ENCODE assay signal across 24 cellular contexts in the genomic region with DNA sequence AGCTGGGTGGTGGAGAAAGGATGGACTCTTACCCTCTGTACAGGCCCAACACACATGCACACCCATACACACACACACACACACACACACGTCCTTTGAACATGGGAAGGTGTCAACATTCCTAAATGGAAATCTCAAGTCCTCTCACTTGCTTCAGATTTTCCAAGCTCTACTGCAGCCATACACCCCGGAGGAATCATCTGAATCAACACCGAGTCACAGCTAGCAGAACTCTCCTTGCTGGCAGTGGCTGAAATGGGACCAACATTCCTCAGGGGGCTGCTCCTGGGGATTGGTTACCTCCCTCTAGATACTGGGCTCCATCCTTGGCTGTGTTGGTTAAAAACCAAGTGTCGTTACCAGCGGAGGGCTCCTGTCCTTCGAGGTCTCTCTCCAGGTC.
"Had no signal": no experiment of that assay in that cellular context is flagged by ENCODE, and none has a peak within 500 bp of the region (broad histone marks: within the 10 kb centered on the region; RNA-seq: fewer than 3 reads in every experiment).

No MANE protein-coding gene starts in this region.

- H3K27me3 ChIP-seq: dorsolateral prefrontal cortex, left lung, tibial artery, uterus had no signal

- H3K27ac ChIP-seq: dorsolateral prefrontal cortex, left lung, tibial artery, uterus had no signal

- ATAC-seq: activated CD8-positive, alpha-beta T cell treated with anti-CD3 and anti-CD28 coated beads for 36 hours; activated T-helper 17 cell treated with anti-CD3 and anti-CD28 coated beads, Interleukin-2, amount 50 U/mL, for 72 hours; left lung; stimulated activated naive CD8-positive, alpha-beta T cell treated with anti-CD3 and anti-CD28 coated beads, Interleukin-15, Interleukin-2, amounts not matched to agents 100 U/mL and 50 U/mL, for 24 hours had no signal

- H3K4me3 ChIP-seq: dorsolateral prefrontal cortex, left lung, tibial artery, uterus had no signal

- FAIRE-seq: TTC549 had no signal

- DNase-seq: activated CD4-positive, alpha-beta T cell treated with anti-CD3 and anti-CD28 coated beads, Interleukin-2, amount 10 ng/mL, durations not matched to agents 24 days and 14 days; activated CD4-positive, CD25-positive, alpha-beta regulatory T cell; activated CD8-positive, alpha-beta T cell treated with anti-CD3 and anti-CD28 coated beads for 36 hours; activated naive CD4-positive, alpha-beta T cell treated with Interleukin-2 at 50 U/mL for 16 hours; activated naive CD8-positive, alpha-beta T cell treated with anti-CD3 and anti-CD28 coated beads, Interleukin-2, amount 10 ng/mL, durations not matched to agents 7 days and 5 days; activated T-cell treated with anti-CD3 and anti-CD28 coated beads, Interleukin-2, amount 50 U/mL, for 1 hour; amygdala; caudate nucleus; dorsolateral prefrontal cortex; endodermal cell; foreskin melanocyte; glutamatergic neuron; hypothalamus; islet precursor cell; left lung; stimulated activated CD4-positive, alpha-beta T cell treated with anti-CD3 and anti-CD28 coated beads, Interleukin-12 subunit alpha, Interleukin-12 subunit beta, amount 100 ng/mL, for 4 hours; stimulated activated CD4-positive, alpha-beta T cell treated with anti-CD3 and anti-CD28 coated beads, Interleukin-1b, Interleukin-23, amount 100 ng/mL, for 48 hours; stimulated activated CD8-positive, alpha-beta memory T cell treated with anti-CD3 and anti-CD28 coated beads, Interleukin-4, amount 100 ng/mL, for 48 hours; stimulated activated naive CD8-positive, alpha-beta T cell treated with anti-CD3 and anti-CD28 coated beads, Interleukin-15, Interleukin-2, amounts not matched to agents 100 U/mL and 50 U/mL, for 24 hours; substantia nigra; tibial artery; uterus had no signal

- H3K9me3 ChIP-seq: left lung, tibial artery, uterus had no signal

- H3K4me1 ChIP-seq: tibial artery, uterus had no signal

- H3K36me3 ChIP-seq: left lung, tibial artery, uterus had no signal
